Comparison of ENCODE assay signal across 16 cellular contexts in the genomic region with DNA sequence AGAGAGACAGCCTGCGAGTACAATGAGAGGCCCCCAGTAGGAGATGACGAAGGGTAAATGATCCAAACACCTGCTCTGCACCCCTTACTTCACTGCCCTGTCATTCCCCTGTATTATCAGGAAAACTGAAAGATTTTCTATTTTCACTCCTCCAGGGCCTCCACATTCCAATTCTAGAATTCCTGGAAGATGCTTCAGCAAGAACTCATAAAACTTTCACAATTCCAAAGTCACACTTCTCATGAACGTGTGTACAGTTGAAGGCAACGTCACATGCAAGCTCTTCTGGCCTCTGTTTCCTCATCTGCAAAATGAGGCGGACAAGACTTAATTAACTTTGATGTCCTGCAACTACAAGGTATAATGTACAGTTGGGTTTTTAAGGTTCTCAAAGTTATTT.
DNase-seq lines count a peak whose midpoint lies in the region; ATAC-seq and TF ChIP-seq lines count a peak whose summit lies in the region.
"Had no signal": no experiment of that assay in that cellular context is flagged by ENCODE, and none has a peak within 500 bp of the region (broad histone marks: within the 10 kb centered on the region; RNA-seq: fewer than 3 reads in every experiment).

No MANE protein-coding gene starts in this region.

- ATAC-seq in body of pancreas (peak; percentile 52), HG02852 (IDR thresholded peaks at IDR 0.05; ENCODE audit: unreplicated experiment) (no peak), GM21381 (IDR thresholded peaks at IDR 0.05; ENCODE audit: unreplicated experiment) (no peak)
- ATAC-seq: activated naive CD4-positive, alpha-beta T cell treated with anti-CD3 and anti-CD28 coated beads, Interleukin-2, amount 50 U/mL, for 72 hours had no signal

- TF ChIP-seq CTCF in body of pancreas (IDR thresholded peaks at IDR 0.05) (no peak), sigmoid colon (IDR thresholded peaks at IDR 0.05) (no peak)

- no peak overlapping the region for H3K4me3 ChIP-seq in body of pancreas
- no peak overlapping the region for H3K4me3 ChIP-seq in sigmoid colon
- H3K4me3 ChIP-seq: BLaER1, spleen, thoracic aorta had no signal

- H3K4me1 ChIP-seq in body of pancreas: peaks cover 30% of the 10 kb centered on the region
- peaks cover 0 to 45% (median 29%) of the 10 kb centered on the region in 4 donors for H3K4me1 ChIP-seq in sigmoid colon
- H3K4me1 ChIP-seq: BLaER1 had no signal

- no peaks in the 10 kb centered on the region for H3K9me3 ChIP-seq in body of pancreas
- H3K9me3 ChIP-seq in sigmoid colon: no peaks in the 10 kb centered on the region
- H3K9me3 ChIP-seq: BLaER1, spleen, thoracic aorta had no signal

- TF ChIP-seq EP300 in sigmoid colon (IDR thresholded peaks at IDR 0.05): no peak

- H3K36me3 ChIP-seq in body of pancreas (replicated peaks in 1 of 2; ENCODE audit: insufficient read depth in 1 of 2, low read depth in 2 of 2) (no peaks in the 10 kb centered on the region), sigmoid colon (no peaks in the 10 kb centered on the region)
- H3K36me3 ChIP-seq: BLaER1, spleen, thoracic aorta had no signal

- DNase-seq in EL: peak; percentile 36
- no peak for DNase-seq in body of pancreas
- DNase-seq in sigmoid colon: no peak
- no peak for DNase-seq in activated CD4-positive, alpha-beta T cell treated with anti-CD3 and anti-CD28 coated beads, Interleukin-2, amount 50 U/mL, for 48 hours
- DNase-seq in putamen (ENCODE audit: low spot score): no peak
- DNase-seq: activated CD4-positive, alpha-beta T cell treated with anti-CD3 and anti-CD28 coated beads, Interleukin-2, amount 50 U/mL, for 4 hours; activated T-cell treated with anti-CD3 and anti-CD28 coated beads, Interleukin-2, amount 50 U/mL, for 24 hours; DMS153; NCI-H1417 treated with DMSO at 0.1 percent for 48 hours had no signal

- intact Hi-C loops in body of pancreas (cut with DNase I): loop anchor here (5.0 kb wide), 1 partner anchor 80 kb away; no protein-coding TSS in a partner anchor
- intact Hi-C loops in sigmoid colon (cut with DNase I): loop anchor here (5.0 kb wide), 2 partner anchors 170 to 230 kb away; a partner anchor contains a TSS

- no peak for TF ChIP-seq POLR2A in body of pancreas (IDR thresholded peaks at IDR 0.05)
- no peak for TF ChIP-seq POLR2A in sigmoid colon (IDR thresholded peaks at IDR 0.05)

- no peaks in the 10 kb centered on the region for H3K27me3 ChIP-seq in body of pancreas
- no peaks in the 10 kb centered on the region for H3K27me3 ChIP-seq in layer of hippocampus (ENCODE audit: control insufficient read depth, insufficient read depth, low read length)
- H3K27me3 ChIP-seq in sigmoid colon: no peaks in the 10 kb centered on the region
- H3K27me3 ChIP-seq: BLaER1, spleen had no signal

- WGBS in body of pancreas, 2 donors: 64 to 69% methylated on average over 5 of the region's 5 CpGs
- 67 to 75% methylated on average over 5 of the region's 5 CpGs for WGBS in sigmoid colon, 2 donors

- peak overlapping the region in 3 of 4 donors; percentile 60 to 72 (median 67) for H3K27ac ChIP-seq in body of pancreas
- H3K27ac ChIP-seq in layer of hippocampus (ENCODE audit: low read depth, low read length): peak overlapping the region; percentile 68
- peak overlapping the region; percentile 53 to 78 (median 72) for H3K27ac ChIP-seq in sigmoid colon
- H3K27ac ChIP-seq: BLaER1, spleen, thoracic aorta had no signal
